Comparison of ENCODE assay signal across 21 cellular contexts in genomic region chrX:67558267-67558666, GRCh38. TPM values are rescaled to one million over a fixed set of nuclear protein-coding genes. Genes with fewer than 3 reads are reported as not detected.
A peak's percentile ranks its signal among the peaks of the same experiment; 100 is the strongest.
DNase-seq lines count a peak whose midpoint lies in the region; ATAC-seq, FAIRE-seq and TF ChIP-seq lines count a peak whose summit lies in the region.
"Had no signal": no experiment of that assay in that cellular context is flagged by ENCODE, and none has a peak within 500 bp of the region (broad histone marks: within the 10 kb centered on the region; RNA-seq: fewer than 3 reads in every experiment).

No MANE protein-coding gene starts in this region.

- in situ Hi-C loops in KBM-7 (cut with MboI; ENCODE audit: low pct_unique_long_range_greater_than_20kb, low sequenced_read_pairs) = no loop called here

- TF ChIP-seq POLR2A in prostate gland (IDR thresholded peaks at IDR 0.05) (no peak), ovary (IDR thresholded peaks at IDR 0.05) (no peak)

- 71% methylated on average over 1 of the region's 1 CpG for WGBS in prostate gland
- 76 to 100% (median 96%) methylated on average over 1 of the region's 1 CpG for WGBS in ovary, 3 donors

- H3K9me3 ChIP-seq in upper lobe of right lung (no peaks in the 10 kb centered on the region), prostate gland (no peaks in the 10 kb centered on the region), ovary (no peaks in the 10 kb centered on the region)
- H3K9me3 ChIP-seq: A549, Caco-2 had no signal

- no peak for TF ChIP-seq EP300 in ovary (IDR thresholded peaks at IDR 0.05)

- intact Hi-C loops in upper lobe of right lung (cut with DNase I) (no loop called here), prostate gland (cut with DNase I) (no loop called here), ovary (cut with DNase I) (no loop called here)

- DNase-seq in KBM-7 = peak; percentile 21
- DNase-seq in bronchial epithelial cell (ENCODE audit: low read depth) = peak; percentile 10
- no peak for DNase-seq in left lobe of liver (ENCODE audit: low spot score)
- DNase-seq in upper lobe of right lung = no peak
- DNase-seq in prostate gland (ENCODE audit: low spot score) = no peak
- DNase-seq in ovary = no peak
- DNase-seq: AML-193; Caco-2; CD4-positive, alpha-beta T cell; GM23248; HCEC 1CT; HFFc6 had no signal

- TF ChIP-seq CTCF in bronchial epithelial cell (IDR thresholded peaks at IDR 0.05; ENCODE audit: insufficient read depth, low read length, severe bottlenecking) (no peak), upper lobe of right lung (IDR thresholded peaks at IDR 0.05) (no peak), prostate gland (IDR thresholded peaks at IDR 0.05) (no peak), ovary (IDR thresholded peaks at IDR 0.05) (no peak)

- H3K36me3 ChIP-seq in bronchial epithelial cell (ENCODE audit: control insufficient read depth, insufficient read depth, low read length) (no peaks in the 10 kb centered on the region), upper lobe of right lung (no peaks in the 10 kb centered on the region), prostate gland (no peaks in the 10 kb centered on the region), ovary (no peaks in the 10 kb centered on the region)

- peak; percentile 32 for ATAC-seq in left lobe of liver
- ATAC-seq in upper lobe of right lung = peak; percentile 65
- no peak for ATAC-seq in HG03354 (IDR thresholded peaks at IDR 0.05; ENCODE audit: poor library complexity, severe bottlenecking, unreplicated experiment)
- ATAC-seq: A549 had no signal

- no peaks in the 10 kb centered on the region for H3K27me3 ChIP-seq in bronchial epithelial cell (ENCODE audit: control insufficient read depth, insufficient read depth, low read length)
- no peaks in the 10 kb centered on the region for H3K27me3 ChIP-seq in upper lobe of right lung
- no peaks in the 10 kb centered on the region for H3K27me3 ChIP-seq in prostate gland (replicated peaks; ENCODE audit: insufficient read depth)
- H3K27me3 ChIP-seq in ovary = no peaks in the 10 kb centered on the region

- FAIRE-seq in bronchial epithelial cell (lab: Jason Lieb, UNC) = no peak
- FAIRE-seq: A549, D721Med, G401.6, GM12891, GM19239, H54 had no signal

- H3K4me1 ChIP-seq in upper lobe of right lung = no peaks in the 10 kb centered on the region
- no peaks in the 10 kb centered on the region for H3K4me1 ChIP-seq in prostate gland (replicated peaks)
- H3K4me1 ChIP-seq in ovary (ENCODE audit: insufficient read depth) = peaks cover 4% of the 10 kb centered on the region
- H3K4me1 ChIP-seq: Caco-2 had no signal

- H3K4me3 ChIP-seq in bronchial epithelial cell (ENCODE audit: low read depth, low read length) (no peak overlapping the region), upper lobe of right lung (no peak overlapping the region), prostate gland (no peak overlapping the region), ovary (no peak overlapping the region)
- H3K4me3 ChIP-seq: A549, GM23248 had no signal

- H3K27ac ChIP-seq in upper lobe of right lung (no peak overlapping the region), prostate gland (no peak overlapping the region), ovary (no peak overlapping the region)
- H3K27ac ChIP-seq: A549, C4-2B, GM23248 had no signal

RNA-seq across cellular contexts. Expression of gene AR, which starts 14.4 kb away (rescaled TPM):
- under 0.01 TPM in 2 replicates for total RNA-seq in bronchial epithelial cell
- total RNA-seq in left lobe of liver = 74.4 TPM
- total RNA-seq in upper lobe of right lung = 5.3 TPM
- 100 to 1,000 TPM in 1 of 2 donors, 10 to 100 TPM in 1; 77.4 to 119 TPM for total RNA-seq in prostate gland
- total RNA-seq in ovary = 10 to 100 TPM; 13.8 to 40.4 (median 27.1) TPM
- polyA plus RNA-seq in ovary = 10 to 100 TPM in 1 of 2 donors, 1 to 10 TPM in 1; 7.5 to 29.4 TPM
- total RNA-seq: CD4-positive, alpha-beta T cell; HT-29 had no signal

Comparison
In these comparisons a context has a peak if more than half of its experiments do, and no peak if none do; other contexts are left out.
1. DNase-seq: peak in KBM-7 (single experiment) and bronchial epithelial cell (single experiment); none in left lobe of liver (single experiment), upper lobe of right lung (single experiment), prostate gland (single experiment) and ovary (0 of 5).